Comparison of ENCODE assay signal across 7 cellular contexts in the genomic region with DNA sequence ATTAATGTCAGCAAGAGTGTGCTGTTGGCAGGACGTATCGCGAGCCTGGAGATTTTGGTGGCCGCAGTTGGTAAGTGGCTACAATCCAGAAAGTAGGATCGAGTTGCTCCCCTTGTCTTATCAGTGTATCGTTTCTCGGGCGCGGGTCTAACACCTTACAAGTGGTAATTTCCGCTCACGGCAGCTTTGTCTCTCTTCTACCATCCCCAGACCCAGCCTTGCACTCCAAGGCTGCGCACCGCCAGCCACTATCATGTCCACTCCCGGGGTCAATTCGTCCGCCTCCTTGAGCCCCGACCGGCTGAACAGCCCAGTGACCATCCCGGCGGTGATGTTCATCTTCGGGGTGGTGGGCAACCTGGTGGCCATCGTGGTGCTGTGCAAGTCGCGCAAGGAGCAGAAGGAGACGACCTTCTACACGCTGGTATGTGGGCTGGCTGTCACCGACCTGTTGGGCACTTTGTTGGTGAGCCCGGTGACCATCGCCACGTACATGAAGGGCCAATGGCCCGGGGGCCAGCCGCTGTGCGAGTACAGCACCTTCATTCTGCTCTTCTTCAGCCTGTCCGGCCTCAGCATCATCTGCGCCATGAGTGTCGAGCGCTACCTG. TPM values are rescaled to one million over a fixed set of nuclear protein-coding genes. Genes with fewer than 3 reads are reported as not detected.
DNase-seq lines count a peak whose midpoint lies in the region; ATAC-seq, FAIRE-seq and TF ChIP-seq lines count a peak whose summit lies in the region.

No MANE protein-coding gene starts in this region.

- peak; percentile 59 for FAIRE-seq in endothelial cell of umbilical vein (lab: Jason Lieb, UNC)

- ATAC-seq in naive thymus-derived CD4-positive, alpha-beta T cell, result no peak
- ATAC-seq in GM21390 (IDR thresholded peaks at IDR 0.05; ENCODE audit: unreplicated experiment), result no peak

- H3K9me3 ChIP-seq in HEK293 (ENCODE audit: control insufficient read depth, insufficient read depth, low read depth, low read length) (no peaks in the 10 kb centered on the region), endothelial cell of umbilical vein (replicated peaks; ENCODE audit: control insufficient read depth, insufficient read depth, low read length) (no peaks in the 10 kb centered on the region), vagina (no peaks in the 10 kb centered on the region)
- no peaks in the 10 kb centered on the region for H3K9me3 ChIP-seq in naive thymus-derived CD4-positive, alpha-beta T cell (ENCODE audit: control insufficient read depth in 2 of 3, low read length in 3 of 3)

- H3K27ac ChIP-seq in HEK293 (ENCODE audit: extremely low read depth, low read depth, low read length), result peak overlapping the region; percentile 28; the same call in 1 of the 2 replicates
- H3K27ac ChIP-seq in endothelial cell of umbilical vein (ENCODE audit: insufficient read depth, low read depth, low read length), result peak overlapping the region; percentile 67
- H3K27ac ChIP-seq in naive thymus-derived CD4-positive, alpha-beta T cell (ENCODE audit: low read depth, low read length), result peak overlapping the region; percentile 99
- peak overlapping the region; percentile 84 for H3K27ac ChIP-seq in vagina

- POLR2A ChIA-PET in HEK293 (lab: Yijun Ruan, JAX), result interaction anchor here (0.6 to 2.1 kb wide), 4 partner anchors 9 to 270 kb away, joined by 3 to 4 read pairs (median 4); no protein-coding TSS in a partner anchor
- POLR2A ChIA-PET in endothelial cell of umbilical vein (lab: Charles Lee), result interaction anchor here (1.4 to 1.5 kb wide), 2 partner anchors 129 to 478 kb away, joined by 4 to 5 read pairs; no protein-coding TSS in a partner anchor
- POLR2A ChIA-PET in naive thymus-derived CD4-positive, alpha-beta T cell (lab: Charles Lee), result interaction anchor here (0.6 to 4.4 kb wide), 16 partner anchors 8 to 1223 kb away, joined by 3 to 79 read pairs (median 4); partner anchors contain the start of gene RIMOC1

- H3K79me2 ChIP-seq in endothelial cell of umbilical vein (ENCODE audit: control insufficient read depth, insufficient read depth, low read length), result peaks cover 79% of the 10 kb centered on the region

- TF ChIP-seq POLR2A in endothelial cell of umbilical vein (IDR thresholded peaks at IDR 0.05; ENCODE audit: low read depth, low read length) (no peak), vagina (IDR thresholded peaks at IDR 0.05) (no peak)

- peaks cover 37 to 63% (median 52%) of the 10 kb centered on the region in 7 donors for H3K4me1 Mint-ChIP-seq in naive thymus-derived CD4-positive, alpha-beta T cell

- peak overlapping the region; percentile 92 for H3K9ac ChIP-seq in endothelial cell of umbilical vein (replicated peaks; ENCODE audit: extremely low read depth, insufficient read depth, low read length)

- dilution Hi-C loops in endothelial cell of umbilical vein (cut with MboI; ENCODE audit: extremely low pct_ligation_motif_present, low sequenced_read_pairs), result no loop called here

- H3K36me3 Mint-ChIP-seq in naive thymus-derived CD4-positive, alpha-beta T cell, result peaks cover 11 to 52% (median 15%) of the 10 kb centered on the region in 5 donors

- peak overlapping the region; percentile 87 to 98 (median 96) for H3K27ac Mint-ChIP-seq in naive thymus-derived CD4-positive, alpha-beta T cell

- peak; percentile 64 for DNase-seq in activated CD4-positive, alpha-beta T cell treated with anti-CD3 and anti-CD28 coated beads for 48 hours
- DNase-seq in endothelial cell of umbilical vein (ENCODE audit: low read depth, low spot score), result peak; percentile 66
- peak; percentile 30 to 71 (median 66) for DNase-seq in naive thymus-derived CD4-positive, alpha-beta T cell
- DNase-seq in vagina (ENCODE audit: extremely low spot score in 2 of 2), result no peak
- no peak for DNase-seq in SKM-1 (lab: John Stamatoyannopoulos, UW; ENCODE audit: unreplicated experiment)

- no TSS peak for BruUV-seq in endothelial cell of umbilical vein (replicated peaks; lab: Mats Ljungman, UMichigan)

- H3K36me3 ChIP-seq in HEK293 (ENCODE audit: control insufficient read depth in 2 of 2, insufficient read depth in 1 of 2, low read length in 2 of 2) (peaks cover 0 to 12% of the 10 kb centered on the region in 2 experiments; a peak in 1 of 3 replicates), endothelial cell of umbilical vein (ENCODE audit: control insufficient read depth in 2 of 2, extremely low read depth in 1 of 2, insufficient read depth in 2 of 2, low read length in 2 of 2) (peaks cover 0 to 6% of the 10 kb centered on the region in 2 experiments), vagina (no peaks in the 10 kb centered on the region)
- peaks cover 0 to 23% (median 0%) of the 10 kb centered on the region in 3 experiments for H3K36me3 ChIP-seq in naive thymus-derived CD4-positive, alpha-beta T cell (ENCODE audit: control insufficient read depth in 2 of 3, insufficient read depth in 3 of 3, low read length in 3 of 3)

- CTCF ChIA-PET in HEK293 (lab: Yijun Ruan, JAX) (no interaction called here), endothelial cell of umbilical vein (lab: Charles Lee) (interaction anchor here (0.9 to 8.5 kb wide), 12 partner anchors 9 to 966 kb away, joined by 3 to 93 read pairs (median 4); no protein-coding TSS in a partner anchor)
- CTCF ChIA-PET in naive thymus-derived CD4-positive, alpha-beta T cell (lab: Charles Lee), result interaction anchor here (0.8 to 1.8 kb wide), 5 partner anchors 8 to 250 kb away, joined by 3 to 5 read pairs (median 4); no protein-coding TSS in a partner anchor

- H3K4me1 ChIP-seq in HEK293 (ENCODE audit: control insufficient read depth, insufficient read depth, low read length) (peaks cover 31% of the 10 kb centered on the region), endothelial cell of umbilical vein (ENCODE audit: control insufficient read depth, extremely low read depth, insufficient read depth, low read length) (peaks cover 43% of the 10 kb centered on the region), vagina (peaks cover 41% of the 10 kb centered on the region)
- H3K4me1 ChIP-seq in naive thymus-derived CD4-positive, alpha-beta T cell (ENCODE audit: control insufficient read depth in 2 of 2, insufficient read depth in 2 of 2, low read length in 2 of 2), result peaks cover 19 to 27% of the 10 kb centered on the region in 2 donors

- no peaks in the 10 kb centered on the region for H4K20me1 ChIP-seq in endothelial cell of umbilical vein (replicated peaks; ENCODE audit: control insufficient read depth, extremely low read depth, insufficient read depth, low read length)

- peaks cover 0 to 4% (median 0%) of the 10 kb centered on the region in 11 donors for H3K9me3 Mint-ChIP-seq in naive thymus-derived CD4-positive, alpha-beta T cell

- H3K4me2 ChIP-seq in endothelial cell of umbilical vein (ENCODE audit: insufficient read depth, low read length), result peak overlapping the region; percentile 99

- intact Hi-C loops in endothelial cell of umbilical vein (cut with micrococcal nuclease) (loop anchor here (1.0 to 5.0 kb wide), 2 partner anchors 214 to 732 kb away; no protein-coding TSS in a partner anchor), vagina (cut with DNase I) (loop anchor here (10.0 kb wide), 2 partner anchors 966 to 1096 kb away; no protein-coding TSS in a partner anchor)
- intact Hi-C loops in naive thymus-derived CD4-positive, alpha-beta T cell (cut with micrococcal nuclease), result loop anchor here (1.0 to 10.0 kb wide), 6 partner anchors 7 to 1609 kb away; partner anchors contain the start of genes OXCT1 (in 1 of the 2) and RICTOR (in 1 of the 2)

- peak overlapping the region; percentile 93 to 100 (median 98) for H3K4me3 Mint-ChIP-seq in naive thymus-derived CD4-positive, alpha-beta T cell

- H3K4me3 ChIP-seq in HEK293 (ENCODE audit: low read depth, low read length) (peak overlapping the region; percentile 86), endothelial cell of umbilical vein (replicated peaks in 1 of 3; ENCODE audit: insufficient read depth in 1 of 3, low read depth in 1 of 3, low read length in 3 of 3) (peak overlapping the region; percentile 71 to 98 (median 97)), vagina (peak overlapping the region; percentile 69 to 81)
- H3K4me3 ChIP-seq in naive thymus-derived CD4-positive, alpha-beta T cell (ENCODE audit: low read length), result peak overlapping the region; percentile 77

- H3K9me1 ChIP-seq in endothelial cell of umbilical vein (replicated peaks; ENCODE audit: control insufficient read depth, extremely low read depth, insufficient read depth, low read length), result no peaks in the 10 kb centered on the region

- TF ChIP-seq CTCF in HEK293 (tag by site-specific recombination; IDR thresholded peaks at IDR 0.05) (no peak), endothelial cell of umbilical vein (IDR thresholded peaks at IDR 0.05; ENCODE audit: extremely low read depth in 1 of 2, insufficient read depth in 1 of 2, low read depth in 1 of 2, low read length in 2 of 2) (peak; percentile 25 to 52), vagina (IDR thresholded peaks at IDR 0.05) (peak in 1 of 3 experiments; percentile 23)

- H3K27me3 Mint-ChIP-seq in naive thymus-derived CD4-positive, alpha-beta T cell, result no peaks in the 10 kb centered on the region

- H3K27me3 ChIP-seq in endothelial cell of umbilical vein (ENCODE audit: control insufficient read depth in 2 of 2, insufficient read depth in 2 of 2, low read length in 2 of 2) (no peaks in the 10 kb centered on the region), vagina (no peaks in the 10 kb centered on the region)
- no peaks in the 10 kb centered on the region for H3K27me3 ChIP-seq in naive thymus-derived CD4-positive, alpha-beta T cell (ENCODE audit: control insufficient read depth in 2 of 2, insufficient read depth in 2 of 2, low read length in 2 of 2)

- no peak overlapping the region for H2AFZ ChIP-seq in endothelial cell of umbilical vein (ENCODE audit: low read depth, low read length)

TF ChIP-seq in HEK293, 187 proteins besides CTCF, POLR2A, EP300 and RAD21 (continues in another document):
- TF ChIP-seq GFI1B (tag by site-specific recombination; IDR thresholded peaks at IDR 0.05) (no peak), ZNF202 (tag by site-specific recombination; IDR thresholded peaks at IDR 0.05; ENCODE audit: borderline replicate concordance) (peak; percentile 72; the same call in 1 of the 2 replicates)

TF ChIP-seq in endothelial cell of umbilical vein, 7 proteins besides CTCF, POLR2A, EP300 and RAD21 (continues in another document):
- peak; percentile 35 for TF ChIP-seq POLR2AphosphoS5 (IDR thresholded peaks at IDR 0.05; ENCODE audit: insufficient read depth, low read depth, low read length)

RNA-seq across cellular contexts. Expression of gene PTGER4, which starts 1.1 kb away (rescaled TPM):
- total RNA-seq in endothelial cell of umbilical vein, result 22.5 and 23.6 TPM in 2 replicates
- polyA plus RNA-seq in endothelial cell of umbilical vein, result 35.9 and 37.4 TPM in 2 replicates
- 15.6 and 34.0 TPM in 2 replicates for polyA plus RNA-seq in endothelial cell of umbilical vein (2011; cell fraction: cytosol; rRNA removed)
- 16.1 and 18.9 TPM in 2 replicates for polyA plus RNA-seq in endothelial cell of umbilical vein (2011; cell fraction: nucleus; rRNA removed)
- polyA plus RNA-seq in endothelial cell of umbilical vein (2012), result 14.7 and 21.5 TPM in 2 replicates
- polyA minus RNA-seq in endothelial cell of umbilical vein, result 14.1 and 17.7 TPM in 2 replicates
- polyA minus RNA-seq in endothelial cell of umbilical vein (2011; cell fraction: cytosol; rRNA and poly(A)+ RNA removed), result 3.5 TPM
- 23.7 and 42.1 TPM in 2 replicates for polyA minus RNA-seq in endothelial cell of umbilical vein (2011; cell fraction: nucleus; rRNA and poly(A)+ RNA removed)
- 100 to 1,000 TPM in 2 of 5 experiments, 10 to 100 TPM in 3; 39.6 to 422 (median 76.3) TPM for total RNA-seq in naive thymus-derived CD4-positive, alpha-beta T cell
- 10 to 100 TPM; 38.5 to 56.0 TPM for polyA plus RNA-seq in naive thymus-derived CD4-positive, alpha-beta T cell
- 19.4 TPM for total RNA-seq in vagina

Comparison
In these comparisons a context has a peak if more than half of its experiments do, and no peak if none do; other contexts are left out.
1. H3K27ac ChIP-seq: peak in every context shown above with its lines; median percentile 99 in naive thymus-derived CD4-positive, alpha-beta T cell; 84 in vagina; 67 in endothelial cell of umbilical vein; 28 in HEK293.
2. DNase-seq: peak in activated CD4-positive, alpha-beta T cell treated with anti-CD3 and anti-CD28 coated beads for 48 hours (single experiment), endothelial cell of umbilical vein (single experiment) and naive thymus-derived CD4-positive, alpha-beta T cell (9 of 9); none in vagina (0 of 2) and SKM-1 (single experiment).
3. Peak in every context shown above with its lines, with median percentiles within 50 percentile points of each other: H3K4me3 ChIP-seq.